ENCODE assay signal across 29 cellular contexts in the genomic region with DNA sequence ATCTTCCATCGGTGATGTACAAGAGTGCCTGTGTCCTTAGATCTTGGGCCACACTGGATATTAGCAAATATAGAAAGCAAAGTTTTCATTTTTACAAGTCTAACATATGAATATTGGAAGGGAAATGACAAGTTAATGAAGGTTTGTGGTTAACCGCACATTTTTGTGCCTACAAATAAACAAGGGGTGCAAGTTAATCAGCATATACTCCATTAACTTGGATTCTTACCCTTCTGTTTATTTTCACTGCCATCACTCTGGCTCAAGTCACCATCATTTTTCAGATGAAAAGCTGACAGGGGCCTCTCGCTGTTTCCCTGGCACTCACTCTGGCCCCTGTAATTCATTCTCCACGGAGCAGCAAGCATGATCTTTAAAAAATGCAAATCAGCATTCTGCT. TPM values are rescaled to one million over a fixed set of nuclear protein-coding genes. Genes with fewer than 3 reads are reported as not detected.
"Had no signal": no experiment of that assay in that cellular context is flagged by ENCODE, and none has a peak within 500 bp of the region (broad histone marks: within the 10 kb centered on the region; RNA-seq: fewer than 3 reads in every experiment).

No MANE protein-coding gene starts in this region.

- H3K4me1 ChIP-seq: foreskin keratinocyte, parathyroid adenoma, right lobe of liver, suprapubic skin, upper lobe of right lung, uterus had no signal

- ATAC-seq: foreskin keratinocyte; heart right ventricle; left colon; mucosa of descending colon; natural killer cell treated with Interleukin-12 subunit alpha and Interleukin-12 subunit beta and Interleukin-15 and Interleukin-18, amount 100 ng/mL, for 72 hours; right lobe of liver; stimulated activated naive B cell treated with anti-CD40 and anti-IgM and Interleukin-4, amounts not matched to agents 10 μg/mL and 1 μg/mL and 100 μg/mL, for 72 hours; upper lobe of right lung had no signal

- H3K9ac ChIP-seq: parathyroid adenoma had no signal

- H3K4me3 ChIP-seq: coronary artery, esophagus muscularis mucosa, heart right ventricle, lung, mucosa of descending colon, right lobe of liver, suprapubic skin, transverse colon, upper lobe of right lung, uterus had no signal

- H3K27ac ChIP-seq: coronary artery, esophagus muscularis mucosa, foreskin keratinocyte, heart right ventricle, neutrophil, parathyroid adenoma, right lobe of liver, suprapubic skin, transverse colon, upper lobe of right lung, uterus had no signal

- H3K36me3 ChIP-seq: esophagus muscularis mucosa, heart right ventricle, neutrophil, right lobe of liver, suprapubic skin, transverse colon, upper lobe of right lung, uterus had no signal

- H3K9me3 ChIP-seq: neutrophil had no signal

- H3K27me3 ChIP-seq: esophagus muscularis mucosa, foreskin keratinocyte, right lobe of liver, suprapubic skin, transverse colon, upper lobe of right lung, uterus had no signal

- DNase-seq: dermis blood vessel endothelial cell; effector memory CD4-positive, alpha-beta T cell; foreskin keratinocyte; glutamatergic neuron; heart right ventricle; hippocampal formation; islet precursor cell; kidney glomerular epithelial cell; left colon; mucosa of descending colon; naive B cell; right lobe of liver; small intestine; stimulated activated CD4-positive, alpha-beta T cell treated with anti-CD3 and anti-CD28 coated beads, Interleukin-15, amount 100 ng/mL, for 24 hours; stimulated activated CD4-positive, alpha-beta T cell treated with anti-CD3 and anti-CD28 coated beads, Interleukin-2, amount 100 ng/mL, for 48 hours; stimulated activated naive B cell treated with anti-CD40 and anti-IgM and Interleukin-4, amounts not matched to agents 10 μg/mL and 1 μg/mL and 100 μg/mL, for 72 hours; transverse colon; upper lobe of right lung; uterus had no signal

RNA-seq across cellular contexts. Expression of gene APCDD1L, which starts 29.9 kb away (rescaled TPM):
- total RNA-seq: liver; natural killer cell treated with Interleukin-12 subunit alpha and Interleukin-12 subunit beta and Interleukin-15 and Interleukin-18, amount 100 ng/mL, for 72 hours; neural crest cell; progenitor cell of endocrine pancreas; upper lobe of right lung had no signal
